ENCODE assay signal across 21 cellular contexts in the genomic region with DNA sequence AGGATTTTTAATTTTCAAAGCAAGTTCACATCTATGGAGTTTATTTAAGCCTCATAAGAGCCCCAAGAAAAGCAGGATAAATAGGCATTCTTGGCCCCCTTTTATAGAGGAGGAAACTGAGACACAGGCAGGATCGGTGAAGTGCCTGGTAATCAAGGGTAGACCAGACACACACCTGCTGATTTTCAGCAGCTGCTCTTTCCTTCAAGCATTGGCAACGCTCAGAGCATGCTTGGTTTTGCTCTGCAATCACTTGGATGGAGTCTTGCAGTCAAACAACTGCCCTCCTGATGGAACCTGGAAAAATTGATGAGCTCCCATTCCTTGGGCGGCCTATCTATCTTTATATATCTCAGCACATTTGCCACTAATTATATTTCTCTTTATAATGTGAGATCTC.
DNase-seq lines count a peak whose midpoint lies in the region; ATAC-seq and TF ChIP-seq lines count a peak whose summit lies in the region.
"Had no signal": no experiment of that assay in that cellular context is flagged by ENCODE, and none has a peak within 500 bp of the region (broad histone marks: within the 10 kb centered on the region; RNA-seq: fewer than 3 reads in every experiment).

No MANE protein-coding gene starts in this region.

- H3K9me2 ChIP-seq in MM.1S (replicated peaks; ENCODE audit: insufficient read depth, low read length): no peaks in the 10 kb centered on the region

- no peak for ATAC-seq in left lobe of liver
- no peak for ATAC-seq in HG03565 (IDR thresholded peaks at IDR 0.05; ENCODE audit: unreplicated experiment)
- ATAC-seq: CD8-positive, alpha-beta T cell; HepG2; PC-3; Right ventricle myocardium inferior had no signal

- H3K27me3 ChIP-seq in MM.1S (replicated peaks; ENCODE audit: insufficient read depth, low read length): no peaks in the 10 kb centered on the region

- TF ChIP-seq CTCF in MM.1S (IDR thresholded peaks at IDR 0.05; ENCODE audit: low read length) (no peak), GM20000 (IDR thresholded peaks at IDR 0.05; ENCODE audit: extremely low read depth, missing control alignments) (no peak)

- H3K4me2 ChIP-seq in MM.1S (ENCODE audit: low read depth, low read length): 0 out of 2 replicates have a peak overlapping the region, but pooled peaks have one; percentile 50

- H3K36me3 ChIP-seq in MM.1S (replicated peaks; ENCODE audit: insufficient read depth, low read length): no peaks in the 10 kb centered on the region

- peak overlapping the region; percentile 99; the same call in 1 of the 2 replicates for H3K27ac ChIP-seq in MM.1S (ENCODE audit: low read length)
- H3K27ac ChIP-seq: 22Rv1, C4-2B had no signal

- peaks cover 75% of the 10 kb centered on the region for H3K4me1 ChIP-seq in MM.1S (ENCODE audit: low read length)
- H3K4me1 ChIP-seq: Caco-2 had no signal

- no peaks in the 10 kb centered on the region for H4K20me1 ChIP-seq in MM.1S (ENCODE audit: insufficient read depth, low read length)

- peaks cover 69% of the 10 kb centered on the region for H3F3A ChIP-seq in MM.1S (ENCODE audit: insufficient read depth, low read length)

- peak; percentile 3 for DNase-seq in DMS 273 (lab: John Stamatoyannopoulos, UW; ENCODE audit: unreplicated experiment)
- no peak for DNase-seq in DMS 273 treated with DMSO at 0.1 percent for 48 hours (lab: John Stamatoyannopoulos, UW)
- peak; percentile 30 for DNase-seq in MM.1S
- DNase-seq in SHP77 treated with DMSO at 0.1 percent for 48 hours (lab: John Stamatoyannopoulos, UW): peak; percentile 53
- DNase-seq in GM20000 (ENCODE audit: low spot score): no peak
- DNase-seq in left lobe of liver (ENCODE audit: low spot score): no peak
- DNase-seq: Caco-2; CD8-positive, alpha-beta T cell; DMS79 treated with DMSO at 0.1 percent for 48 hours; Kasumi-1; NCI-H1694; NCI-H2029 treated with DMSO at 0.1 percent for 48 hours; NCI-H526 treated with DMSO at 0.1 percent for 48 hours; NK-92 treated with Interleukin-12 subunit alpha and Interleukin-12 subunit beta, amount 100 ng/mL, for 24 hours; PC-3; T-helper 1 cell had no signal

- no peak overlapping the region for H2AFZ ChIP-seq in MM.1S (ENCODE audit: low read length)

- H3K9ac ChIP-seq in MM.1S (ENCODE audit: low read length): no peak overlapping the region

- peaks cover 3% of the 10 kb centered on the region; the same call in 1 of the 2 replicates for H3K79me2 ChIP-seq in MM.1S (ENCODE audit: low read length)

- no peaks in the 10 kb centered on the region for H3K9me3 ChIP-seq in MM.1S (replicated peaks; ENCODE audit: insufficient read depth, low read length)
- H3K9me3 ChIP-seq: Caco-2 had no signal

- no peak overlapping the region for H3K4me3 ChIP-seq in MM.1S (ENCODE audit: low read length)

Comparison
In these comparisons a context has a peak if more than half of its experiments do, and no peak if none do; other contexts are left out.
1. DNase-seq: peak in DMS 273 (single experiment), MM.1S (single experiment) and SHP77 treated with DMSO at 0.1 percent for 48 hours (single experiment); none in DMS 273 treated with DMSO at 0.1 percent for 48 hours (single experiment), GM20000 (single experiment) and left lobe of liver (single experiment).